Comparison of ENCODE assay signal across 14 cellular contexts in the genomic region with DNA sequence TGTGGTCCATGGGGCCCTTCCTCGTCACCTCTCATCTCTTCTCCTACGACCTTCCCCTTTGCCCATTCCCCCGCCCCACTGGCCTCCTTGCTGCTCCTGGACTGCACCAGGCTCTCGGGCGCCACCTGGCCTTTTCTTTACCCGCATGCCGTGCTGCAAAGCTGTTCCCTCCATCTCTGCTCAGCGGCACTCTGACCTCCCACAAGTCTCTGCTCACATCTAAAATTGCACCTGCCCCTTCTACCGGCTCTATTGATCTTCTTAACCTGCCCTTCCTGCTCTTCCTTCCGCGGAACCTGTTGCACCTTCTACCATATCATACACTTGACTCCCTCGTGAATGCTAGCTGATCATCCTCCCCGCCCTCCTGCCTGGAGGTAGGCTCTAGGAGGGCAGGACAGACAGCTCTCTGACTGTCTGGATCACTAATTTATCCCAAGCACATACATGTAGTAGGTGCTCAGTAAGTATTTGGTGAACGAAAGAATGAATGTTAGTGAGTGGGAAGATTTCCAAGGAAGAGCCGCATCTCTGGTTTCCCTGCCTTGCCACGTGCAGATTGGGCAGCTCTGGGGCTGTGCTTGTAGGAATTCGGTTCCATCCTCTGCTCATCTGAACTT. TPM values are rescaled to one million over a fixed set of nuclear protein-coding genes. Genes with fewer than 3 reads are reported as not detected.
DNase-seq lines count a peak whose midpoint lies in the region; TF ChIP-seq lines count a peak whose summit lies in the region.
"Had no signal": no experiment of that assay in that cellular context is flagged by ENCODE, and none has a peak within 500 bp of the region (broad histone marks: within the 10 kb centered on the region; RNA-seq: fewer than 3 reads in every experiment).

No MANE protein-coding gene starts in this region.

- no peak overlapping the region for H3K27ac ChIP-seq in left ventricle myocardium inferior (replicated peaks)
- no peak overlapping the region for H3K27ac ChIP-seq in right atrium auricular region

- intact Hi-C loops in left ventricle myocardium inferior (cut with micrococcal nuclease) = no loop called here

- in situ Hi-C loops in GM13976 (cut with MboI; ENCODE audit: low sequenced_read_pairs, unreplicated experiment) = no loop called here

- no peak for DNase-seq in left ventricle myocardium inferior
- DNase-seq in right atrium auricular region (ENCODE audit: low spot score) = no peak
- DNase-seq in NCI-H1436 treated with DMSO at 0.1 percent for 48 hours (lab: John Stamatoyannopoulos, UW) = peak; percentile 2
- DNase-seq in choroid plexus epithelial cell (ENCODE audit: low read depth) = no peak
- DNase-seq in stimulated activated CD4-positive, alpha-beta T cell treated with anti-CD3 and anti-CD28 coated beads, Interleukin-1b, Interleukin-23, amount 100 ng/mL, for 48 hours = peak; percentile 24
- DNase-seq in occipital lobe (lab: John Stamatoyannopoulos, UW) = no peak
- DNase-seq in hepatic stellate cell (ENCODE audit: low spot score) = no peak
- no peak for DNase-seq in GM13976 (ENCODE audit: low spot score)
- DNase-seq: caudate nucleus; DMS 273 treated with DMSO at 0.1 percent for 48 hours; glutamatergic neuron; NCI-H1694; NK-92 treated with Interleukin-12 subunit alpha and Interleukin-12 subunit beta, amount 100 ng/mL, for 24 hours had no signal

- H3K36me3 ChIP-seq in left ventricle myocardium inferior (no peaks in the 10 kb centered on the region), right atrium auricular region (no peaks in the 10 kb centered on the region)

- H3K4me1 ChIP-seq in left ventricle myocardium inferior = peaks cover 13% of the 10 kb centered on the region
- peaks cover 0 to 14% of the 10 kb centered on the region in 2 donors for H3K4me1 ChIP-seq in right atrium auricular region

- TF ChIP-seq CTCF in left ventricle myocardium inferior (IDR thresholded peaks at IDR 0.05; ENCODE audit: borderline replicate concordance) (peak; percentile 16), right atrium auricular region (IDR thresholded peaks at IDR 0.05) (no peak), choroid plexus epithelial cell (conservative IDR thresholded peaks at IDR 0.05; ENCODE audit: low read depth, low read length) (peak; percentile 12), GM13976 (IDR thresholded peaks at IDR 0.05; ENCODE audit: borderline replicate concordance, control extremely low read depth, extremely low read depth, insufficient read depth, missing control alignments) (no peak)

- H3K27me3 ChIP-seq in left ventricle myocardium inferior (ENCODE audit: low read depth) = peaks cover 22% of the 10 kb centered on the region
- H3K27me3 ChIP-seq in right atrium auricular region = no peaks in the 10 kb centered on the region

- H3K9me3 ChIP-seq in left ventricle myocardium inferior (replicated peaks) = no peaks in the 10 kb centered on the region
- H3K9me3 ChIP-seq in right atrium auricular region = no peaks in the 10 kb centered on the region

- H3K4me3 ChIP-seq in left ventricle myocardium inferior = no peak overlapping the region
- no peak overlapping the region for H3K4me3 ChIP-seq in right atrium auricular region
- H3K4me3 ChIP-seq in choroid plexus epithelial cell (ENCODE audit: low read depth, low read length) = no peak overlapping the region

RNA-seq across cellular contexts. Expression of gene DNAH17, which starts 17.3 kb away (rescaled TPM):
- total RNA-seq in left ventricle myocardium inferior (not detected), right atrium auricular region (under 1 TPM in 1 of 2 donors, not detected in 1; 0.04 TPM), occipital lobe (under 0.01 TPM)
- total RNA-seq: left lobe of liver had no signal

Comparison
In these comparisons a context has a peak if more than half of its experiments do, and no peak if none do; other contexts are left out.
1. CTCF ChIP-seq: peak in left ventricle myocardium inferior (single experiment) and choroid plexus epithelial cell (single experiment); none in right atrium auricular region (0 of 2) and GM13976 (single experiment).
2. DNase-seq: peak in NCI-H1436 treated with DMSO at 0.1 percent for 48 hours (single experiment) and stimulated activated CD4-positive, alpha-beta T cell treated with anti-CD3 and anti-CD28 coated beads, Interleukin-1b, Interleukin-23, amount 100 ng/mL, for 48 hours (single experiment); none in left ventricle myocardium inferior (single experiment), right atrium auricular region (single experiment), choroid plexus epithelial cell (single experiment), occipital lobe (single experiment), hepatic stellate cell (single experiment) and GM13976 (single experiment).